ENCODE assay signal across 1 cellular context in the genomic region with DNA sequence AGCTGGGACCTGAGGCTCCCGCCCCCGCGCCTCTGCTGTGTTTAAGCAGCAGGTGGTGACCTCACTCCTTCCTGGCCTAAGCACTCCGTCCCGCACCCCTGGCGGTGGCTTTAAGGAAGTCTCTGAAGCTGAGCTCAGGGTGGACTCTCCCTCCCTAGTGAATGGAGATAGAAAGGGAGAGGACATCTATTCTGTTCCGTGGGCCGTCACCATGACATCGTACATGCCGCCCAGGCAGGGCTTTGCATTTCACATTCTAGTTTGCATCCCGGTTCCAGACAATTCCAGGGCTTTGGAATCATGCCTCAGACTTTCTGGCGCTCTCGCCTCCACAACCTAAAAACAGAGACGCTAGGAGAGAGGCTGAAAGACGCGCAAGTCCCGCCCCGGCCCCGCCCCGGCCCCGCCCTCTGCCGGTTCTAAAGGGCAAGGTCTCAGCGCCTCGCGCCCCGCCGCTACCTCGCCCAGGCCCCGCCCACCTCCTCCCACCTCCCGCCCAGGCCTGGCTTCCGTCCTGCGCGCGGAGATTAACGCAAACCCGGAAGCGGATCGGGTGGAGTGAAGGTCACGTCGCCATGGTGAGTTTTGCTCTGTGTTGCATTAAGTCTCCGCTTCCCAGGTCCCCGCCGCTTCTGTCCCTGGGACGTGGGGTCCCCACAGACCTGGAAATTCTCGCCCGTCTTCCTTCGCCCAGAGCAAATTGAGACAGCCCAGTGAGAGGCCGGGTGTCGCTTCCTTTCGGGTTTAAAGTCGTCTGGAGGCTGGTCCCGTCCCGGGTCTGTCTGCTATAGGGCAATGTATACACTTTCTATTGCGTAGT.
TF ChIP-seq lines count a peak whose summit lies in the region.

A gene (plus strand): TSS at position 535 of the 820 bp plus-strand sequence. CDS start 15,617 bp downstream, outside the sequence.

TF ChIP-seq in Ishikawa, 13 proteins besides CTCF, POLR2A, EP300 and RAD21 (continued from another document):
- TF ChIP-seq, protein P1, sequence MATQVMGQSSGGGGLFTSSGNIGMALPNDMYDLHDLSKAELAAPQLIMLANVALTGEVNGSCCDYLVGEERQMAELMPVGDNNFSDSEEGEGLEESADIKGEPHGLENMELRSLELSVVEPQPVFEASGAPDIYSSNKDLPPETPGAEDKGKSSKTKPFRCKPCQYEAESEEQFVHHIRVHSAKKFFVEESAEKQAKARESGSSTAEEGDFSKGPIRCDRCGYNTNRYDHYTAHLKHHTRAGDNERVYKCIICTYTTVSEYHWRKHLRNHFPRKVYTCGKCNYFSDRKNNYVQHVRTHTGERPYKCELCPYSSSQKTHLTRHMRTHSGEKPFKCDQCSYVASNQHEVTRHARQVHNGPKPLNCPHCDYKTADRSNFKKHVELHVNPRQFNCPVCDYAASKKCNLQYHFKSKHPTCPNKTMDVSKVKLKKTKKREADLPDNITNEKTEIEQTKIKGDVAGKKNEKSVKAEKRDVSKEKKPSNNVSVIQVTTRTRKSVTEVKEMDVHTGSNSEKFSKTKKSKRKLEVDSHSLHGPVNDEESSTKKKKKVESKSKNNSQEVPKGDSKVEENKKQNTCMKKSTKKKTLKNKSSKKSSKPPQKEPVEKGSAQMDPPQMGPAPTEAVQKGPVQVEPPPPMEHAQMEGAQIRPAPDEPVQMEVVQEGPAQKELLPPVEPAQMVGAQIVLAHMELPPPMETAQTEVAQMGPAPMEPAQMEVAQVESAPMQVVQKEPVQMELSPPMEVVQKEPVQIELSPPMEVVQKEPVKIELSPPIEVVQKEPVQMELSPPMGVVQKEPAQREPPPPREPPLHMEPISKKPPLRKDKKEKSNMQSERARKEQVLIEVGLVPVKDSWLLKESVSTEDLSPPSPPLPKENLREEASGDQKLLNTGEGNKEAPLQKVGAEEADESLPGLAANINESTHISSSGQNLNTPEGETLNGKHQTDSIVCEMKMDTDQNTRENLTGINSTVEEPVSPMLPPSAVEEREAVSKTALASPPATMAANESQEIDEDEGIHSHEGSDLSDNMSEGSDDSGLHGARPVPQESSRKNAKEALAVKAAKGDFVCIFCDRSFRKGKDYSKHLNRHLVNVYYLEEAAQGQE (IDR thresholded peaks at IDR 0.05; ENCODE audit: low read depth): no peak
- no peak for TF ChIP-seq ZBTB7A (IDR thresholded peaks at IDR 0.05; ENCODE audit: low read depth)
TF ChIP-seq in Ishikawa: peak in this region for 2.
